9 cellular contexts compared by ENCODE assay signal in genomic region chr2:40240067-40240466, GRCh38.
DNase-seq lines count a peak whose midpoint lies in the region; ATAC-seq and TF ChIP-seq lines count a peak whose summit lies in the region.
"Had no signal": no experiment of that assay in that cellular context is flagged by ENCODE, and none has a peak within 500 bp of the region (broad histone marks: within the 10 kb centered on the region; RNA-seq: fewer than 3 reads in every experiment).

No MANE protein-coding gene starts in this region.

- intact Hi-C loops in ascending aorta (cut with DNase I), result loop anchor here (5.0 to 10.0 kb wide), 2 partner anchors 42 to 315 kb away; no protein-coding TSS in a partner anchor
- intact Hi-C loops in testis (cut with DNase I; ENCODE audit: low total_unique reads), result no loop called here
- intact Hi-C loops in CD4-positive, alpha-beta T cell (cut with DNase I, micrococcal nuclease), result no loop called here

- H3K4me1 Mint-ChIP-seq in T-cell, result no peaks in the 10 kb centered on the region
- no peaks in the 10 kb centered on the region for H3K4me1 Mint-ChIP-seq in CD4-positive, alpha-beta T cell (ENCODE audit: low read depth)

- H3K9me3 ChIP-seq in ascending aorta (no peaks in the 10 kb centered on the region), hepatocyte (ENCODE audit: low read depth) (no peaks in the 10 kb centered on the region), testis (no peaks in the 10 kb centered on the region)
- no peaks in the 10 kb centered on the region for H3K9me3 ChIP-seq in CD4-positive, alpha-beta T cell (ENCODE audit: control insufficient read depth, low read length)

- peak overlapping the region in 1 of 2 donors; percentile 37 for H3K27ac ChIP-seq in ascending aorta
- H3K27ac ChIP-seq in hepatocyte, result no peak overlapping the region
- H3K27ac ChIP-seq in testis, result no peak overlapping the region
- H3K27ac ChIP-seq in CD4-positive, alpha-beta T cell (ENCODE audit: low read depth, low read length), result no peak overlapping the region

- no peak overlapping the region for H3K27ac Mint-ChIP-seq in T-cell
- no peak overlapping the region for H3K27ac Mint-ChIP-seq in CD4-positive, alpha-beta T cell

- H3K4me3 ChIP-seq in ascending aorta, result no peak overlapping the region
- H3K4me3 ChIP-seq in hepatocyte, result no peak overlapping the region
- no peak overlapping the region for H3K4me3 ChIP-seq in testis

- H3K36me3 ChIP-seq in ascending aorta (no peaks in the 10 kb centered on the region), hepatocyte (replicated peaks; ENCODE audit: insufficient read depth, low read depth) (no peaks in the 10 kb centered on the region), testis (ENCODE audit: low read depth, missing control alignments) (no peaks in the 10 kb centered on the region)

- DNase-seq in LHCN-M2 (ENCODE audit: low read depth) (peak; percentile 96), ascending aorta (ENCODE audit: low spot score in 2 of 2) (peak; percentile 21 to 91), hepatocyte (ENCODE audit: low spot score) (peak; percentile 25), testis (peak; percentile 18), T-cell (no peak), SIG-M5 treated with dmso at 0.1 percent for 504 hours (lab: John Stamatoyannopoulos, UW; ENCODE audit: unreplicated experiment) (no peak), T-helper 1 cell (no peak)
- DNase-seq in CD4-positive, alpha-beta T cell, result no peak
- DNase-seq: activated T-cell treated with anti-CD3 and anti-CD28 coated beads, Interleukin-2, amount 50 U/mL, for 4 hours had no signal

- POLR2A ChIA-PET in T-cell (lab: Charles Lee), result no interaction called here
- POLR2A ChIA-PET in CD4-positive, alpha-beta T cell (lab: Charles Lee), result no interaction called here

- H3K9me3 Mint-ChIP-seq in T-cell, result peaks cover 0 to 3% (median 0%) of the 10 kb centered on the region in 3 donors
- H3K9me3 Mint-ChIP-seq in CD4-positive, alpha-beta T cell, result no peaks in the 10 kb centered on the region
- H3K9me3 Mint-ChIP-seq: activated T-cell treated with anti-CD3 and anti-CD28 coated beads, Interleukin-2, amount 50 U/mL, for 4 hours had no signal

- TF ChIP-seq CTCF in ascending aorta (IDR thresholded peaks at IDR 0.05) (no peak), hepatocyte (IDR thresholded peaks at IDR 0.05; ENCODE audit: poor library complexity) (no peak), testis (IDR thresholded peaks at IDR 0.05) (no peak)
- TF ChIP-seq CTCF in CD4-positive, alpha-beta T cell (IDR thresholded peaks at IDR 0.05), result no peak

- ATAC-seq in T-cell (replicated peaks in 1 of 4), result no peak
- ATAC-seq in CD4-positive, alpha-beta T cell (ENCODE audit: poor library complexity), result no peak
- ATAC-seq: activated T-cell treated with anti-CD3 and anti-CD28 coated beads, Interleukin-2, amount 50 U/mL, for 4 hours had no signal

- CTCF ChIA-PET in T-cell (lab: Charles Lee), result no interaction called here
- CTCF ChIA-PET in CD4-positive, alpha-beta T cell (lab: Charles Lee), result no interaction called here

- H3K4me2 ChIP-seq in hepatocyte, result peak overlapping the region; percentile 7

- no peaks in the 10 kb centered on the region for H3K36me3 Mint-ChIP-seq in T-cell
- H3K36me3 Mint-ChIP-seq in CD4-positive, alpha-beta T cell (ENCODE audit: low read depth), result no peaks in the 10 kb centered on the region

- H3K27me3 ChIP-seq in ascending aorta, result no peaks in the 10 kb centered on the region
- no peaks in the 10 kb centered on the region for H3K27me3 ChIP-seq in hepatocyte
- H3K27me3 ChIP-seq in testis, result no peaks in the 10 kb centered on the region
- H3K27me3 ChIP-seq in CD4-positive, alpha-beta T cell (ENCODE audit: control insufficient read depth, insufficient read depth, low read length), result no peaks in the 10 kb centered on the region

- H3K79me2 ChIP-seq in hepatocyte, result no peaks in the 10 kb centered on the region

- H3K4me3 Mint-ChIP-seq in T-cell, result no peak overlapping the region
- no peak overlapping the region for H3K4me3 Mint-ChIP-seq in CD4-positive, alpha-beta T cell
- H3K4me3 Mint-ChIP-seq: activated T-cell treated with anti-CD3 and anti-CD28 coated beads, Interleukin-2, amount 50 U/mL, for 4 hours had no signal

- no peaks in the 10 kb centered on the region for H3K9me2 ChIP-seq in hepatocyte (replicated peaks; ENCODE audit: insufficient read depth)

- H3K4me1 ChIP-seq in ascending aorta (peaks cover 0 to 13% of the 10 kb centered on the region in 2 donors), hepatocyte (ENCODE audit: insufficient read depth) (peaks cover 4% of the 10 kb centered on the region), testis (no peaks in the 10 kb centered on the region)

- TF ChIP-seq POLR2A in testis (IDR thresholded peaks at IDR 0.05), result no peak

- no peak overlapping the region for H2AFZ ChIP-seq in hepatocyte

- H3K27me3 Mint-ChIP-seq in T-cell, result no peaks in the 10 kb centered on the region
- H3K27me3 Mint-ChIP-seq in CD4-positive, alpha-beta T cell, result no peaks in the 10 kb centered on the region

- no peaks in the 10 kb centered on the region for H4K20me1 ChIP-seq in hepatocyte (ENCODE audit: insufficient read depth, poor library complexity, severe bottlenecking)

- WGBS in hepatocyte (ENCODE audit: low lambda C conversion rate, missing lambda C conversion rate), result 76% methylated on average over 5 of the region's 5 CpGs
- WGBS in testis, 2 donors, result 34 to 45% methylated on average over 5 of the region's 5 CpGs

Comparison
In these comparisons a context has a peak if more than half of its experiments do, and no peak if none do; other contexts are left out.
1. DNase-seq: peak in LHCN-M2 (single experiment), ascending aorta (2 of 2), hepatocyte (single experiment) and testis (single experiment); none in T-cell (0 of 34), CD4-positive, alpha-beta T cell (0 of 10), SIG-M5 treated with dmso at 0.1 percent for 504 hours (single experiment) and T-helper 1 cell (0 of 5).